In genomic region chr12:90936230-90937005, GRCh38 we compare ENCODE assay signal across 1 cellular context.
TF ChIP-seq lines count a peak whose summit lies in the region.

No MANE protein-coding gene starts in this region.

TF ChIP-seq in HepG2, 621 proteins besides CTCF, POLR2A, EP300 and RAD21:
- TF ChIP-seq ZBTB4 (CRISPR knock-in tag; IDR thresholded peaks at IDR 0.05; ENCODE audit: borderline replicate concordance) (no peak), ZNF432 (CRISPR knock-in tag; IDR thresholded peaks at IDR 0.05; ENCODE audit: borderline replicate concordance) (no peak), NFE2L2 (IDR thresholded peaks at IDR 0.05; ENCODE audit: low read length) (peak; percentile 38; the same call in 1 of the 2 replicates), ZNF501 (CRISPR knock-in tag; IDR thresholded peaks at IDR 0.05) (no peak), TAF1 (CRISPR knock-in tag; IDR thresholded peaks at IDR 0.05) (no peak), YEATS2 (CRISPR knock-in tag; IDR thresholded peaks at IDR 0.05; ENCODE audit: borderline replicate concordance) (no peak)
